ENCODE assay signal across 10 cellular contexts in genomic region chr9:129702563-129702962, GRCh38.
DNase-seq lines count a peak whose midpoint lies in the region; ATAC-seq and TF ChIP-seq lines count a peak whose summit lies in the region.
"Had no signal": no experiment of that assay in that cellular context is flagged by ENCODE, and none has a peak within 500 bp of the region (broad histone marks: within the 10 kb centered on the region; RNA-seq: fewer than 3 reads in every experiment).

No MANE protein-coding gene starts in this region.

- peak; percentile 66 for DNase-seq in ELR (ENCODE audit: low read depth)
- DNase-seq in RWPE2 (ENCODE audit: low spot score) = no peak
- peak; percentile 86 to 93 for DNase-seq in foreskin fibroblast
- no peak for DNase-seq in cortex of kidney (lab: John Stamatoyannopoulos, UW)
- no peak for DNase-seq in SIG-M5 treated with dmso at 0.1 percent for 504 hours (lab: John Stamatoyannopoulos, UW; ENCODE audit: unreplicated experiment)
- DNase-seq: activated CD4-positive, alpha-beta T cell treated with anti-CD3 and anti-CD28 coated beads for 4 hours; stimulated activated CD4-positive, alpha-beta T cell treated with anti-CD3 and anti-CD28 coated beads, Interleukin-2, amount 100 ng/mL, for 48 hours had no signal

- no peaks in the 10 kb centered on the region for H3K36me3 ChIP-seq in RWPE2 (ENCODE audit: low read depth)

- H3K4me3 ChIP-seq in RWPE2 (ENCODE audit: severe bottlenecking) (no peak overlapping the region), foreskin fibroblast (ENCODE audit: low read depth in 1 of 2, low read length in 2 of 2) (no peak overlapping the region), skin epidermis (no peak overlapping the region)

- H3K9me3 ChIP-seq in RWPE2 (ENCODE audit: severe bottlenecking) = no peaks in the 10 kb centered on the region

- H3K27ac ChIP-seq in RWPE2 (ENCODE audit: poor library complexity, severe bottlenecking) (no peak overlapping the region), skin epidermis (peak overlapping the region in 19 of 21 experiments; percentile 8 to 96 (median 64))

- ATAC-seq in RWPE2 (ENCODE audit: low read depth) (peak; percentile 68), HG03469 (IDR thresholded peaks at IDR 0.05; ENCODE audit: unreplicated experiment) (no peak), HG03565 (IDR thresholded peaks at IDR 0.05; ENCODE audit: unreplicated experiment) (no peak)

- H3K4me1 ChIP-seq in RWPE2 (ENCODE audit: insufficient read depth, poor library complexity, severe bottlenecking) = no peaks in the 10 kb centered on the region

- TF ChIP-seq CTCF in RWPE2 (IDR thresholded peaks at IDR 0.05; ENCODE audit: poor library complexity, severe bottlenecking) = no peak
- TF ChIP-seq CTCF in foreskin fibroblast (IDR thresholded peaks at IDR 0.05; ENCODE audit: low read depth, low read length) = no peak

- H3K27me3 ChIP-seq in RWPE2 (ENCODE audit: insufficient read depth, poor library complexity, severe bottlenecking) = no peaks in the 10 kb centered on the region

Comparison
In these comparisons a context has a peak if more than half of its experiments do, and no peak if none do; other contexts are left out.
1. DNase-seq: peak in ELR (single experiment) and foreskin fibroblast (2 of 2); none in RWPE2 (single experiment), cortex of kidney (single experiment) and SIG-M5 treated with dmso at 0.1 percent for 504 hours (single experiment).